ENCODE assay signal across 8 cellular contexts in genomic region chr18:1585881-1586488, GRCh38.
DNase-seq lines count a peak whose midpoint lies in the region; ATAC-seq and TF ChIP-seq lines count a peak whose summit lies in the region.

No MANE protein-coding gene starts in this region.

- H3K36me3 Mint-ChIP-seq in GM23338 (ENCODE audit: low read depth) = no peaks in the 10 kb centered on the region

- ATAC-seq in GM23338 (peak; percentile 72), upper lobe of left lung (ENCODE audit: low FRiP score in 2 of 2) (peak in 1 of 2 donors; percentile 72)

- TF ChIP-seq CTCF in GM23338 (conservative IDR thresholded peaks at IDR 0.05; ENCODE audit: low read depth in 2 of 2) (peak; percentile 55 to 60), WERI-Rb-1 (IDR thresholded peaks at IDR 0.05; ENCODE audit: low read depth, low read length) (0 out of 2 replicates have a peak, but pooled peaks have one; percentile 23), hepatocyte (IDR thresholded peaks at IDR 0.05; ENCODE audit: poor library complexity) (peak; percentile 65), upper lobe of left lung (IDR thresholded peaks at IDR 0.05) (peak in 4 of 6 experiments; percentile 24 to 53 (median 46))

- no peak for TF ChIP-seq POLR2A in upper lobe of left lung (IDR thresholded peaks at IDR 0.05)

- DNase-seq in Daoy (ENCODE audit: low read depth) (peak; percentile 3), GM23338 (ENCODE audit: low spot score) (peak; percentile 80), NCI-H1092 treated with DMSO at 0.1 percent for 48 hours (lab: John Stamatoyannopoulos, UW) (peak; percentile 44), WERI-Rb-1 (no peak), hepatocyte (ENCODE audit: low spot score) (peak; percentile 28), upper lobe of left lung (no peak), HK-2 (ENCODE audit: unreplicated experiment) (no peak), MG63 (no peak)

- H4K20me1 ChIP-seq in GM23338 (replicated peaks; ENCODE audit: insufficient read depth) (no peaks in the 10 kb centered on the region), hepatocyte (ENCODE audit: insufficient read depth, poor library complexity, severe bottlenecking) (no peaks in the 10 kb centered on the region)

- H3K4me1 ChIP-seq in GM23338 (ENCODE audit: insufficient read depth) (no peaks in the 10 kb centered on the region), hepatocyte (ENCODE audit: insufficient read depth) (no peaks in the 10 kb centered on the region), upper lobe of left lung (no peaks in the 10 kb centered on the region)

- 6% methylated on average over 7 of the region's 7 CpGs for WGBS in hepatocyte (ENCODE audit: low lambda C conversion rate, missing lambda C conversion rate)
- 3% methylated on average over 7 of the region's 7 CpGs for WGBS in upper lobe of left lung, 2 donors

- no peaks in the 10 kb centered on the region for H3K27me3 Mint-ChIP-seq in GM23338 (ENCODE audit: insufficient read depth, low read depth, poor library complexity)

- no peaks in the 10 kb centered on the region for H3F3A ChIP-seq in GM23338 (replicated peaks; ENCODE audit: low read depth)

- no peaks in the 10 kb centered on the region for H3K4me1 Mint-ChIP-seq in GM23338

- H3K9me3 Mint-ChIP-seq in GM23338 = no peaks in the 10 kb centered on the region

- no peaks in the 10 kb centered on the region for H3K79me2 ChIP-seq in GM23338 (replicated peaks; ENCODE audit: insufficient read depth)
- H3K79me2 ChIP-seq in hepatocyte = no peaks in the 10 kb centered on the region

- H3K27ac ChIP-seq in GM23338 (ENCODE audit: low read depth) (no peak overlapping the region), WERI-Rb-1 (no peak overlapping the region), hepatocyte (no peak overlapping the region), upper lobe of left lung (no peak overlapping the region)

- no peak overlapping the region for H2AFZ ChIP-seq in GM23338
- H2AFZ ChIP-seq in hepatocyte = no peak overlapping the region

- H3K27me3 ChIP-seq in GM23338 (ENCODE audit: insufficient read depth) = no peaks in the 10 kb centered on the region
- no peaks in the 10 kb centered on the region for H3K27me3 ChIP-seq in WERI-Rb-1 (ENCODE audit: insufficient read depth, low read depth, severe bottlenecking)
- peaks cover 3% of the 10 kb centered on the region for H3K27me3 ChIP-seq in hepatocyte
- H3K27me3 ChIP-seq in upper lobe of left lung = no peaks in the 10 kb centered on the region
- H3K27me3 ChIP-seq in MG63 = peaks cover 4% of the 10 kb centered on the region; the same call in 1 of the 2 replicates

- H3K36me3 ChIP-seq in GM23338 (ENCODE audit: insufficient read depth) (no peaks in the 10 kb centered on the region), WERI-Rb-1 (no peaks in the 10 kb centered on the region), hepatocyte (replicated peaks; ENCODE audit: insufficient read depth, low read depth) (no peaks in the 10 kb centered on the region), upper lobe of left lung (no peaks in the 10 kb centered on the region), MG63 (no peaks in the 10 kb centered on the region)

- H3K27ac Mint-ChIP-seq in GM23338 = no peak overlapping the region

- no peak overlapping the region for H3K4me3 ChIP-seq in GM23338
- H3K4me3 ChIP-seq in WERI-Rb-1 (ENCODE audit: low read depth, low read length) = no peak overlapping the region
- no peak overlapping the region for H3K4me3 ChIP-seq in hepatocyte
- no peak overlapping the region for H3K4me3 ChIP-seq in upper lobe of left lung
- no peak overlapping the region for H3K4me3 ChIP-seq in MG63

- H3K4me2 ChIP-seq in GM23338 (no peak overlapping the region), hepatocyte (peak overlapping the region; percentile 26)

- H3K9me2 ChIP-seq in GM23338 (ENCODE audit: insufficient read depth) (no peaks in the 10 kb centered on the region), hepatocyte (replicated peaks; ENCODE audit: insufficient read depth) (no peaks in the 10 kb centered on the region)

- no peak overlapping the region for H3K4me3 Mint-ChIP-seq in GM23338

- no peak for TF ChIP-seq EP300 in upper lobe of left lung (IDR thresholded peaks at IDR 0.05)

- H3K9me3 ChIP-seq in WERI-Rb-1 (ENCODE audit: severe bottlenecking) = no peaks in the 10 kb centered on the region
- no peaks in the 10 kb centered on the region for H3K9me3 ChIP-seq in hepatocyte (ENCODE audit: low read depth)
- H3K9me3 ChIP-seq in upper lobe of left lung = no peaks in the 10 kb centered on the region
- no peaks in the 10 kb centered on the region for H3K9me3 ChIP-seq in MG63

TF ChIP-seq in GM23338, 12 proteins besides CTCF, POLR2A, EP300 and RAD21 (continues in another document):
- TF ChIP-seq ZNF114 (CRISPR knock-in tag; IDR thresholded peaks at IDR 0.05) (no peak), STAT1 (IDR thresholded peaks at IDR 0.05; ENCODE audit: unreplicated experiment) (no peak), ETS1 (IDR thresholded peaks at IDR 0.05) (no peak), JUNB (IDR thresholded peaks at IDR 0.05; ENCODE audit: unreplicated experiment) (no peak), EZH2phosphoT487 (IDR thresholded peaks at IDR 0.05; ENCODE audit: unreplicated experiment) (no peak), CREB1 (CRISPR knock-in tag; IDR thresholded peaks at IDR 0.05; ENCODE audit: low read depth) (no peak), POLR2AphosphoS5 (IDR thresholded peaks at IDR 0.05; ENCODE audit: low read depth) (no peak)
- TF ChIP-seq, protein P1, sequence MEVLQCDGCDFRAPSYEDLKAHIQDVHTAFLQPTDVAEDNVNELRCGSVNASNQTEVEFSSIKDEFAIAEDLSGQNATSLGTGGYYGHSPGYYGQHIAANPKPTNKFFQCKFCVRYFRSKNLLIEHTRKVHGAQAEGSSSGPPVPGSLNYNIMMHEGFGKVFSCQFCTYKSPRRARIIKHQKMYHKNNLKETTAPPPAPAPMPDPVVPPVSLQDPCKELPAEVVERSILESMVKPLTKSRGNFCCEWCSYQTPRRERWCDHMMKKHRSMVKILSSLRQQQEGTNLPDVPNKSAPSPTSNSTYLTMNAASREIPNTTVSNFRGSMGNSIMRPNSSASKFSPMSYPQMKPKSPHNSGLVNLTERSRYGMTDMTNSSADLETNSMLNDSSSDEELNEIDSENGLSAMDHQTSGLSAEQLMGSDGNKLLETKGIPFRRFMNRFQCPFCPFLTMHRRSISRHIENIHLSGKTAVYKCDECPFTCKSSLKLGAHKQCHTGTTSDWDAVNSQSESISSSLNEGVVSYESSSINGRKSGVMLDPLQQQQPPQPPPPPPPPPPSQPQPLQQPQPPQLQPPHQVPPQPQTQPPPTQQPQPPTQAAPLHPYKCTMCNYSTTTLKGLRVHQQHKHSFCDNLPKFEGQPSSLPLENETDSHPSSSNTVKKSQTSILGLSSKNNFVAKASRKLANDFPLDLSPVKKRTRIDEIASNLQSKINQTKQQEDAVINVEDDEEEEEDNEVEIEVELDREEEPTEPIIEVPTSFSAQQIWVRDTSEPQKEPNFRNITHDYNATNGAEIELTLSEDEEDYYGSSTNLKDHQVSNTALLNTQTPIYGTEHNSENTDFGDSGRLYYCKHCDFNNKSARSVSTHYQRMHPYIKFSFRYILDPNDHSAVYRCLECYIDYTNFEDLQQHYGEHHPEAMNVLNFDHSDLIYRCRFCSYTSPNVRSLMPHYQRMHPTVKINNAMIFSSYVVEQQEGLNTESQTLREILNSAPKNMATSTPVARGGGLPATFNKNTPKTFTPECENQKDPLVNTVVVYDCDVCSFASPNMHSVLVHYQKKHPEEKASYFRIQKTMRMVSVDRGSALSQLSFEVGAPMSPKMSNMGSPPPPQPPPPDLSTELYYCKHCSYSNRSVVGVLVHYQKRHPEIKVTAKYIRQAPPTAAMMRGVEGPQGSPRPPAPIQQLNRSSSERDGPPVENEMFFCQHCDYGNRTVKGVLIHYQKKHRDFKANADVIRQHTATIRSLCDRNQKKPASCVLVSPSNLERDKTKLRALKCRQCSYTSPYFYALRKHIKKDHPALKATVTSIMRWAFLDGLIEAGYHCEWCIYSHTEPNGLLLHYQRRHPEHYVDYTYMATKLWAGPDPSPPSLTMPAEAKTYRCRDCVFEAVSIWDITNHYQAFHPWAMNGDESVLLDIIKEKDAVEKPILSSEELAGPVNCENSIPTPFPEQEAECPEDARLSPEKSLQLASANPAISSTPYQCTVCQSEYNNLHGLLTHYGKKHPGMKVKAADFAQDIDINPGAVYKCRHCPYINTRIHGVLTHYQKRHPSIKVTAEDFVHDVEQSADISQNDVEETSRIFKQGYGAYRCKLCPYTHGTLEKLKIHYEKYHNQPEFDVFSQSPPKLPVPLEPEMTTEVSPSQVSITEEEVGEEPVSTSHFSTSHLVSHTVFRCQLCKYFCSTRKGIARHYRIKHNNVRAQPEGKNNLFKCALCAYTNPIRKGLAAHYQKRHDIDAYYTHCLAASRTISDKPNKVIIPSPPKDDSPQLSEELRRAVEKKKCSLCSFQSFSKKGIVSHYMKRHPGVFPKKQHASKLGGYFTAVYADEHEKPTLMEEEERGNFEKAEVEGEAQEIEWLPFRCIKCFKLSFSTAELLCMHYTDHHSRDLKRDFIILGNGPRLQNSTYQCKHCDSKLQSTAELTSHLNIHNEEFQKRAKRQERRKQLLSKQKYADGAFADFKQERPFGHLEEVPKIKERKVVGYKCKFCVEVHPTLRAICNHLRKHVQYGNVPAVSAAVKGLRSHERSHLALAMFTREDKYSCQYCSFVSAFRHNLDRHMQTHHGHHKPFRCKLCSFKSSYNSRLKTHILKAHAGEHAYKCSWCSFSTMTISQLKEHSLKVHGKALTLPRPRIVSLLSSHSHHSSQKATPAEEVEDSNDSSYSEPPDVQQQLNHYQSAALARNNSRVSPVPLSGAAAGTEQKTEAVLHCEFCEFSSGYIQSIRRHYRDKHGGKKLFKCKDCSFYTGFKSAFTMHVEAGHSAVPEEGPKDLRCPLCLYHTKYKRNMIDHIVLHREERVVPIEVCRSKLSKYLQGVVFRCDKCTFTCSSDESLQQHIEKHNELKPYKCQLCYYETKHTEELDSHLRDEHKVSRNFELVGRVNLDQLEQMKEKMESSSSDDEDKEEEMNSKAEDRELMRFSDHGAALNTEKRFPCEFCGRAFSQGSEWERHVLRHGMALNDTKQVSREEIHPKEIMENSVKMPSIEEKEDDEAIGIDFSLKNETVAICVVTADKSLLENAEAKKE (CRISPR knock-in tag; IDR thresholded peaks at IDR 0.05) = no peak

Comparison
In these comparisons a context has a peak if more than half of its experiments do, and no peak if none do; other contexts are left out.
1. DNase-seq: peak in Daoy (single experiment), GM23338 (single experiment), NCI-H1092 treated with DMSO at 0.1 percent for 48 hours (single experiment) and hepatocyte (single experiment); none in WERI-Rb-1 (single experiment), upper lobe of left lung (0 of 2), HK-2 (single experiment) and MG63 (single experiment).
2. Peak in every context shown above with its lines, with median percentiles within 50 percentile points of each other: CTCF ChIP-seq.